In genomic region chrX:418927-419729, GRCh38 we compare ENCODE assay signal across 12 cellular contexts.
"Had no signal": no experiment of that assay in that cellular context is flagged by ENCODE, and none has a peak within 500 bp of the region (broad histone marks: within the 10 kb centered on the region; RNA-seq: fewer than 3 reads in every experiment).

No MANE protein-coding gene starts in this region.

- DNase-seq: activated B cell treated with CpG ODN at 0.5 μM for 24 hours; activated CD4-positive, alpha-beta T cell treated with anti-CD3 and anti-CD28 coated beads, Interleukin-2, amount 10 ng/mL, durations not matched to agents 7 days and 5 days; activated CD8-positive, alpha-beta memory T cell treated with anti-CD3 and anti-CD28 coated beads for 24 hours; activated naive CD4-positive, alpha-beta T cell treated with Interleukin-2 at 50 U/mL for 16 hours; activated naive CD8-positive, alpha-beta T cell treated with anti-CD3 and anti-CD28 coated beads, Interleukin-2, amount 50 U/mL, for 24 hours; glutamatergic neuron; ovary; stimulated activated CD4-positive, alpha-beta T cell treated with anti-CD3 and anti-CD28 coated beads, Interleukin-4, amount 100 ng/mL, for 1 hour; stimulated activated CD8-positive, alpha-beta memory T cell treated with anti-CD3 and anti-CD28 coated beads, Interleukin-4, amount 100 ng/mL, for 48 hours; stomach had no signal

- H3K4me3 Mint-ChIP-seq: activated B cell treated with CpG ODN at 0.5 μM for 24 hours; activated CD4-positive, alpha-beta T cell treated with anti-CD3 and anti-CD28 coated beads, Interleukin-2, amount 10 ng/mL, durations not matched to agents 7 days and 5 days; activated naive CD8-positive, alpha-beta T cell treated with anti-CD3 and anti-CD28 coated beads, Interleukin-2, amount 50 U/mL, for 24 hours; memory B cell; nephron had no signal

- H3K4me1 Mint-ChIP-seq: activated B cell treated with CpG ODN at 0.5 μM for 24 hours; activated CD4-positive, alpha-beta T cell treated with anti-CD3 and anti-CD28 coated beads, Interleukin-2, amount 10 ng/mL, durations not matched to agents 7 days and 5 days had no signal

- H3K9me3 Mint-ChIP-seq: activated B cell treated with CpG ODN at 0.5 μM for 24 hours; activated CD4-positive, alpha-beta T cell treated with anti-CD3 and anti-CD28 coated beads, Interleukin-2, amount 10 ng/mL, durations not matched to agents 7 days and 5 days; activated naive CD8-positive, alpha-beta T cell treated with anti-CD3 and anti-CD28 coated beads, Interleukin-2, amount 50 U/mL, for 24 hours; memory B cell had no signal

- H3K27me3 Mint-ChIP-seq: activated CD4-positive, alpha-beta T cell treated with anti-CD3 and anti-CD28 coated beads, Interleukin-2, amount 10 ng/mL, durations not matched to agents 7 days and 5 days had no signal

- H3K27ac Mint-ChIP-seq: activated B cell treated with CpG ODN at 0.5 μM for 24 hours; activated CD4-positive, alpha-beta T cell treated with anti-CD3 and anti-CD28 coated beads, Interleukin-2, amount 10 ng/mL, durations not matched to agents 7 days and 5 days; activated naive CD8-positive, alpha-beta T cell treated with anti-CD3 and anti-CD28 coated beads, Interleukin-2, amount 50 U/mL, for 24 hours; memory B cell; nephron had no signal

- ATAC-seq: activated naive CD8-positive, alpha-beta T cell treated with anti-CD3 and anti-CD28 coated beads, Interleukin-2, amount 50 U/mL, for 24 hours had no signal
